In the genomic region with DNA sequence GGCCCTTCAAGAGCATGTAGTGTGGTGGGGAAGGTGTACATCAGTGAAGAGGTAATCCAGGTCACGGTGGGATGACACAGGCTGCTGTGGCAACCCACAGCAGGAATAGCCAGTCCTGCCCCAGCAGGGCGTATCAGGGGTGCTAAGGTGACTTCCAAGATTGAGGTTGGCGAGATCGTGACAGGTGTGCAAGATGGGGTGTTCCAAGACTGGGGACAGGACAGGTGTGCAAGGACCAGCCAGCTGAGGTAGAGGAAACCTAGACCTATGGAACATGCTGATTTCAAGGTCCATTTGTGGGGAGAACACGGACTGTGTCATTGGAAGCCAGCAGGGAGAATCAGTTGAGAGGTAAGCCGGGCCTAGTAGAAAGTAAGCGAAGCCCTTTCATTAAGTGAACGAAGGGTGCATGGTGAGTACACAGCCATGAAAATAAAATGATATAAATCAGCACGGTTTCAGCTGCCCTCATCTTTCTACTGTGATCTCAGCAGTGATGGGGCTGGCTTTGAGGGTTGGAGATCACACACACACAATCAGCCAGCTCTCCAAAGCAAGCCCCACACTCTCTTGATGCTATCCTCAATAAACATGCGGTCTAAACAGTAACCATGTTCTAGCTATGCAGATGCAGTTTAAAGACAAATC, we compare ENCODE assay signal across 21 cellular contexts.
"Had no signal": no experiment of that assay in that cellular context is flagged by ENCODE, and none has a peak within 500 bp of the region (broad histone marks: within the 10 kb centered on the region; RNA-seq: fewer than 3 reads in every experiment).

No MANE protein-coding gene starts in this region.

- H3K4me3 ChIP-seq: K562, SJSA1, SK-N-MC had no signal

- H3K27ac ChIP-seq: KMS-11, SJSA1, SK-N-MC had no signal

- H3K4me2 ChIP-seq: KMS-11 had no signal

- H3K27me3 ChIP-seq: SJSA1 had no signal

- ATAC-seq: K562 had no signal

- H3K36me3 ChIP-seq: SJSA1 had no signal

- DNase-seq: Kasumi-1, MM.1S, NCI-H1092 treated with DMSO at 0.1 percent for 48 hours, NCI-H1436, NCI-H187, NCI-H2029, NCI-H2081 treated with DMSO at 0.1 percent for 48 hours, NCI-H2171, NCI-H226, NCI-H446, NCI-H510A, NCI-H524 treated with DMSO at 0.1 percent for 48 hours, NCI-H69, NCI-H774, Right ventricle myocardium superior, RPMI8226, SIG-M5 had no signal

- H3K4me1 ChIP-seq: SJSA1 had no signal

- H3K9ac ChIP-seq: KMS-11 had no signal
